ENCODE assay signal across 33 cellular contexts in genomic region chr6:165726290-165726875, GRCh38.
"Had no signal": no experiment of that assay in that cellular context is flagged by ENCODE, and none has a peak within 500 bp of the region (broad histone marks: within the 10 kb centered on the region; RNA-seq: fewer than 3 reads in every experiment).

No MANE protein-coding gene starts in this region.

- H3K4me3 Mint-ChIP-seq: activated CD4-positive, alpha-beta memory T cell treated with anti-CD3 and anti-CD28 coated beads for 36 hours; activated CD4-positive, alpha-beta T cell treated with anti-CD3 and anti-CD28 coated beads, Interleukin-2, amount 10 ng/mL, durations not matched to agents 24 days and 14 days; activated naive CD4-positive, alpha-beta T cell treated with anti-CD3 and anti-CD28 coated beads for 36 hours; activated naive CD8-positive, alpha-beta T cell treated with anti-CD3 and anti-CD28 coated beads for 36 hours; activated T-helper 1 cell treated with anti-CD3 and anti-CD28 coated beads, Interleukin-12 subunit alpha, Interleukin-12 subunit beta, Interleukin-2, Interleukin-4 antibody, amounts not matched to agents 30 ng/mL and 10 ng/mL and 1 ng/mL, durations not matched to agents 14 hours and 24 hours and 36 hours; brain; dendritic cell treated with granulocyte-macrophage colony-stimulating factor and Interleukin-4, amounts not matched to agents 40 ng/mL and 50 ng/mL, for 4 days; immature natural killer cell; naive thymus-derived CD4-positive, alpha-beta T cell; neural crest cell; stimulated activated naive CD8-positive, alpha-beta T cell treated with anti-CD3 and anti-CD28 coated beads, Interleukin-15, Interleukin-2, amounts not matched to agents 100 ng/mL and 50 ng/mL, for 24 hours; T-helper 17 cell had no signal

- H3K4me1 Mint-ChIP-seq: activated CD4-positive, alpha-beta T cell treated with anti-CD3 and anti-CD28 coated beads, Interleukin-2, amount 10 ng/mL, durations not matched to agents 24 days and 14 days; activated naive CD8-positive, alpha-beta T cell treated with anti-CD3 and anti-CD28 coated beads for 36 hours; immature natural killer cell; naive thymus-derived CD4-positive, alpha-beta T cell; T-helper 17 cell had no signal

- FAIRE-seq: kidney had no signal

- H3K9me3 ChIP-seq: adrenal gland, esophagus muscularis mucosa, heart left ventricle, right atrium auricular region, spleen, upper lobe of left lung had no signal

- H3K36me3 Mint-ChIP-seq: activated CD4-positive, alpha-beta memory T cell treated with anti-CD3 and anti-CD28 coated beads for 36 hours; activated naive CD8-positive, alpha-beta T cell treated with anti-CD3 and anti-CD28 coated beads for 36 hours; brain; immature natural killer cell had no signal

- H3K9me3 Mint-ChIP-seq: activated CD4-positive, alpha-beta memory T cell treated with anti-CD3 and anti-CD28 coated beads for 36 hours; activated CD4-positive, alpha-beta T cell treated with anti-CD3 and anti-CD28 coated beads, Interleukin-2, amount 10 ng/mL, durations not matched to agents 24 days and 14 days; activated naive CD4-positive, alpha-beta T cell treated with anti-CD3 and anti-CD28 coated beads for 36 hours; activated naive CD8-positive, alpha-beta T cell treated with anti-CD3 and anti-CD28 coated beads for 36 hours; activated T-helper 1 cell treated with anti-CD3 and anti-CD28 coated beads, Interleukin-12 subunit alpha, Interleukin-12 subunit beta, Interleukin-2, Interleukin-4 antibody, amounts not matched to agents 30 ng/mL and 10 ng/mL and 1 ng/mL, durations not matched to agents 14 hours and 24 hours and 36 hours; brain; dendritic cell treated with granulocyte-macrophage colony-stimulating factor and Interleukin-4, amounts not matched to agents 40 ng/mL and 50 ng/mL, for 4 days; neural crest cell; stimulated activated naive CD8-positive, alpha-beta T cell treated with anti-CD3 and anti-CD28 coated beads, Interleukin-15, Interleukin-2, amounts not matched to agents 100 ng/mL and 50 ng/mL, for 24 hours had no signal

- H3K27me3 ChIP-seq: adrenal gland, esophagus muscularis mucosa, foreskin keratinocyte, heart left ventricle, right atrium auricular region, upper lobe of left lung had no signal

- H3K4me1 ChIP-seq: adrenal gland, esophagus muscularis mucosa, foreskin keratinocyte, right atrium auricular region, spleen had no signal

- H3K27ac Mint-ChIP-seq: activated CD4-positive, alpha-beta memory T cell treated with anti-CD3 and anti-CD28 coated beads for 36 hours; activated CD4-positive, alpha-beta T cell treated with anti-CD3 and anti-CD28 coated beads, Interleukin-2, amount 10 ng/mL, durations not matched to agents 24 days and 14 days; activated naive CD4-positive, alpha-beta T cell treated with anti-CD3 and anti-CD28 coated beads for 36 hours; activated naive CD8-positive, alpha-beta T cell treated with anti-CD3 and anti-CD28 coated beads for 36 hours; activated T-helper 1 cell treated with anti-CD3 and anti-CD28 coated beads, Interleukin-12 subunit alpha, Interleukin-12 subunit beta, Interleukin-2, Interleukin-4 antibody, amounts not matched to agents 30 ng/mL and 10 ng/mL and 1 ng/mL, durations not matched to agents 14 hours and 24 hours and 36 hours; dendritic cell treated with granulocyte-macrophage colony-stimulating factor and Interleukin-4, amounts not matched to agents 40 ng/mL and 50 ng/mL, for 4 days; immature natural killer cell; naive thymus-derived CD4-positive, alpha-beta T cell; stimulated activated naive CD8-positive, alpha-beta T cell treated with anti-CD3 and anti-CD28 coated beads, Interleukin-15, Interleukin-2, amounts not matched to agents 100 ng/mL and 50 ng/mL, for 24 hours; T-helper 17 cell had no signal

- DNase-seq: activated CD4-positive, alpha-beta memory T cell treated with anti-CD3 and anti-CD28 coated beads for 36 hours; activated CD4-positive, alpha-beta T cell treated with anti-CD3 and anti-CD28 coated beads, Interleukin-2, amount 10 ng/mL, durations not matched to agents 24 days and 14 days; activated CD8-positive, alpha-beta memory T cell treated with anti-CD3 and anti-CD28 coated beads, Interleukin-2, amount 50 U/mL, for 4 hours; activated effector memory CD4-positive, alpha-beta T cell treated with anti-CD3 and anti-CD28 coated beads, Interleukin-2, amount 50 U/mL, for 16 hours; activated naive CD4-positive, alpha-beta T cell treated with anti-CD3 and anti-CD28 coated beads for 36 hours; activated naive CD8-positive, alpha-beta T cell treated with anti-CD3 and anti-CD28 coated beads for 36 hours; activated T-cell treated with anti-CD3 and anti-CD28 coated beads, Interleukin-2, amount 50 U/mL, for 1 hour; adrenal gland; aorta; caudate nucleus; foreskin keratinocyte; hypothalamus; immature natural killer cell; kidney; left colon; midbrain; naive thymus-derived CD4-positive, alpha-beta T cell; occipital lobe; spleen; substantia nigra; T-helper 17 cell; T1000; WERI-Rb-1 had no signal

- H3K27me3 Mint-ChIP-seq: activated CD4-positive, alpha-beta memory T cell treated with anti-CD3 and anti-CD28 coated beads for 36 hours; activated CD4-positive, alpha-beta T cell treated with anti-CD3 and anti-CD28 coated beads, Interleukin-2, amount 10 ng/mL, durations not matched to agents 24 days and 14 days; dendritic cell treated with granulocyte-macrophage colony-stimulating factor and Interleukin-4, amounts not matched to agents 40 ng/mL and 50 ng/mL, for 4 days had no signal

- H3K36me3 ChIP-seq: adrenal gland, esophagus muscularis mucosa, heart left ventricle, right atrium auricular region, spleen, upper lobe of left lung, WERI-Rb-1 had no signal

- ATAC-seq: activated CD4-positive, CD25-positive, alpha-beta regulatory T cell treated with anti-CD3 and anti-CD28 coated beads, Interleukin-2, amount 50 U/mL, for 24 hours; foreskin keratinocyte; left colon; naive thymus-derived CD4-positive, alpha-beta T cell; T-helper 17 cell had no signal

- H3K27ac ChIP-seq: adrenal gland, esophagus muscularis mucosa, foreskin keratinocyte, heart left ventricle, right atrium auricular region, spleen, upper lobe of left lung, WERI-Rb-1 had no signal

- H3K4me3 ChIP-seq: adrenal gland, esophagus muscularis mucosa, heart left ventricle, right atrium auricular region, spleen, upper lobe of left lung had no signal
